ENCODE assay signal across 8 cellular contexts in the genomic region with DNA sequence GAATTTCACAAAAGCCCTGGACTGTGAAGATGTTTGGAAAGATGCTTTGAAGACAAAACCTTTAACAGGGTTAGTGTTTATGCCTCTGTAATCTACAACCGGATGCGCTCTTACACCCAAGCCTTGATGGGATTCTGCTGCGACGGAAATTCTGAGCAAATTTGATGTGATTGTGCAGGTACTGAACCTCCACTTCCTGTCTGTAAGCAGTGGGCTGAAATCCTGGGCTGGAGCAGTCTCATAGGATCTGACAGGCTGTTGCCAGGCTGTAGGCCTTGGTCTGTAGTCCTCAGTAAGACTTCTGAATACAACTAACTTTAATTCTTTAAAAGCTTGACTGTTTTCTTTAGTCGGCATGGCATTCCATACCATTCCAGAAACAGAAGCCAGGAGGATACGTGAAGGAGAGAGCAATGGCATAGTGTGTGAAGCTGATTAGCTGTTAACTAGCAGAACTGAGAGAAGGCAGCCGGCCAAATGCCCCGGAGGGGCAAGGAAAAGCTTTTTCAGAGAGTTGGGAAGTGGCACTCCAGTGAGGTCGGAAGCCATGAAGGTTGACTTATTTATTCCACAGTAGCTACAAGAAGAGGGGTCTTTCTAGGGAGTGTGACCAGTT.
DNase-seq lines count a peak whose midpoint lies in the region; ATAC-seq lines count a peak whose summit lies in the region.

No MANE protein-coding gene starts in this region.

- H3K4me3 Mint-ChIP-seq in activated CD4-positive, alpha-beta T cell treated with anti-CD3 and anti-CD28 coated beads, Interleukin-2, amount 10 ng/mL, durations not matched to agents 24 days and 14 days: peak overlapping the region; percentile 83
- H3K4me3 Mint-ChIP-seq in activated naive CD8-positive, alpha-beta T cell treated with anti-CD3 and anti-CD28 coated beads, Interleukin-2, amount 50 U/mL, for 24 hours: peak overlapping the region; percentile 69
- peak overlapping the region; percentile 8 to 91 (median 79) for H3K4me3 Mint-ChIP-seq in naive thymus-derived CD8-positive, alpha-beta T cell
- peak overlapping the region; percentile 80 to 83 for H3K4me3 Mint-ChIP-seq in stimulated activated naive CD8-positive, alpha-beta T cell treated with anti-CD3 and anti-CD28 coated beads, Interleukin-15, amount 100 ng/mL, for 72 hours

- peak overlapping the region; percentile 99 for H3K27ac Mint-ChIP-seq in activated CD4-positive, alpha-beta T cell treated with anti-CD3 and anti-CD28 coated beads, Interleukin-2, amount 10 ng/mL, durations not matched to agents 24 days and 14 days
- peak overlapping the region; percentile 99 for H3K27ac Mint-ChIP-seq in activated naive CD8-positive, alpha-beta T cell treated with anti-CD3 and anti-CD28 coated beads, Interleukin-2, amount 50 U/mL, for 24 hours
- H3K27ac Mint-ChIP-seq in naive thymus-derived CD8-positive, alpha-beta T cell: peak overlapping the region; percentile 95 to 100 (median 98)
- peak overlapping the region; percentile 99 for H3K27ac Mint-ChIP-seq in stimulated activated naive CD8-positive, alpha-beta T cell treated with anti-CD3 and anti-CD28 coated beads, Interleukin-15, amount 100 ng/mL, for 72 hours

- H3K27me3 Mint-ChIP-seq in activated CD4-positive, alpha-beta T cell treated with anti-CD3 and anti-CD28 coated beads, Interleukin-2, amount 10 ng/mL, durations not matched to agents 24 days and 14 days: no peaks in the 10 kb centered on the region
- no peaks in the 10 kb centered on the region for H3K27me3 Mint-ChIP-seq in activated naive CD8-positive, alpha-beta T cell treated with anti-CD3 and anti-CD28 coated beads, Interleukin-2, amount 50 U/mL, for 24 hours
- H3K27me3 Mint-ChIP-seq in naive thymus-derived CD8-positive, alpha-beta T cell: no peaks in the 10 kb centered on the region
- H3K27me3 Mint-ChIP-seq in stimulated activated naive CD8-positive, alpha-beta T cell treated with anti-CD3 and anti-CD28 coated beads, Interleukin-15, amount 100 ng/mL, for 72 hours: no peaks in the 10 kb centered on the region

- peaks cover 65% of the 10 kb centered on the region for H3K4me1 Mint-ChIP-seq in activated CD4-positive, alpha-beta T cell treated with anti-CD3 and anti-CD28 coated beads, Interleukin-2, amount 10 ng/mL, durations not matched to agents 24 days and 14 days
- H3K4me1 Mint-ChIP-seq in activated naive CD8-positive, alpha-beta T cell treated with anti-CD3 and anti-CD28 coated beads, Interleukin-2, amount 50 U/mL, for 24 hours: peaks cover 72% of the 10 kb centered on the region
- peaks cover 49 to 75% (median 72%) of the 10 kb centered on the region in 4 donors for H3K4me1 Mint-ChIP-seq in naive thymus-derived CD8-positive, alpha-beta T cell
- peaks cover 84% of the 10 kb centered on the region for H3K4me1 Mint-ChIP-seq in stimulated activated naive CD8-positive, alpha-beta T cell treated with anti-CD3 and anti-CD28 coated beads, Interleukin-15, amount 100 ng/mL, for 72 hours

- peaks cover 16% of the 10 kb centered on the region for H3K36me3 Mint-ChIP-seq in activated CD4-positive, alpha-beta T cell treated with anti-CD3 and anti-CD28 coated beads, Interleukin-2, amount 10 ng/mL, durations not matched to agents 24 days and 14 days (ENCODE audit: low read depth)
- H3K36me3 Mint-ChIP-seq in activated naive CD8-positive, alpha-beta T cell treated with anti-CD3 and anti-CD28 coated beads, Interleukin-2, amount 50 U/mL, for 24 hours (ENCODE audit: low read depth): peaks cover 19% of the 10 kb centered on the region
- peaks cover 0 to 1% (median 0%) of the 10 kb centered on the region in 3 donors for H3K36me3 Mint-ChIP-seq in naive thymus-derived CD8-positive, alpha-beta T cell

- POLR2A ChIA-PET in naive thymus-derived CD8-positive, alpha-beta T cell (lab: Charles Lee): interaction anchor here (1.0 to 3.1 kb wide), 6 partner anchors 10 to 299 kb away, joined by 3 to 25 read pairs (median 8); no protein-coding TSS in a partner anchor

- ATAC-seq in activated naive CD8-positive, alpha-beta T cell treated with anti-CD3 and anti-CD28 coated beads, Interleukin-2, amount 50 U/mL, for 24 hours: peak; percentile 41
- peak; percentile 74 to 82 for ATAC-seq in naive thymus-derived CD8-positive, alpha-beta T cell
- peak; percentile 57 for ATAC-seq in stimulated activated naive CD8-positive, alpha-beta T cell treated with anti-CD3 and anti-CD28 coated beads, Interleukin-15, amount 100 ng/mL, for 72 hours
- ATAC-seq in HG02759 (IDR thresholded peaks at IDR 0.05; ENCODE audit: unreplicated experiment): no peak
- no peak for ATAC-seq in HG03280 (IDR thresholded peaks at IDR 0.05; ENCODE audit: unreplicated experiment)

- H3K9me3 Mint-ChIP-seq in activated CD4-positive, alpha-beta T cell treated with anti-CD3 and anti-CD28 coated beads, Interleukin-2, amount 10 ng/mL, durations not matched to agents 24 days and 14 days: peaks cover 12% of the 10 kb centered on the region
- H3K9me3 Mint-ChIP-seq in activated naive CD8-positive, alpha-beta T cell treated with anti-CD3 and anti-CD28 coated beads, Interleukin-2, amount 50 U/mL, for 24 hours: peaks cover 6% of the 10 kb centered on the region
- H3K9me3 Mint-ChIP-seq in naive thymus-derived CD8-positive, alpha-beta T cell: peaks cover 0 to 11% (median 0%) of the 10 kb centered on the region in 9 donors
- peaks cover 4 to 19% of the 10 kb centered on the region in 2 donors for H3K9me3 Mint-ChIP-seq in stimulated activated naive CD8-positive, alpha-beta T cell treated with anti-CD3 and anti-CD28 coated beads, Interleukin-15, amount 100 ng/mL, for 72 hours

- DNase-seq in activated CD4-positive, alpha-beta T cell treated with anti-CD3 and anti-CD28 coated beads, Interleukin-2, amount 10 ng/mL, durations not matched to agents 24 days and 14 days: peak; percentile 88
- DNase-seq in activated naive CD8-positive, alpha-beta T cell treated with anti-CD3 and anti-CD28 coated beads, Interleukin-2, amount 50 U/mL, for 24 hours: peak; percentile 57
- peak; percentile 15 to 82 (median 52) for DNase-seq in naive thymus-derived CD8-positive, alpha-beta T cell
- peak; percentile 51 to 77 for DNase-seq in stimulated activated naive CD8-positive, alpha-beta T cell treated with anti-CD3 and anti-CD28 coated beads, Interleukin-15, amount 100 ng/mL, for 72 hours
- DNase-seq in NCI-H2196 (lab: John Stamatoyannopoulos, UW; ENCODE audit: unreplicated experiment) (no peak), NCI-H1105 (lab: John Stamatoyannopoulos, UW) (no peak)

- intact Hi-C loops in activated CD4-positive, alpha-beta T cell treated with anti-CD3 and anti-CD28 coated beads, Interleukin-2, amount 10 ng/mL, durations not matched to agents 24 days and 14 days (cut with micrococcal nuclease): loop anchor here (1.0 to 10.0 kb wide), 7 partner anchors 43 to 522 kb away; partner anchors contain the start of gene NEDD9

Comparison
In these comparisons a context has a peak if more than half of its experiments do, and no peak if none do; other contexts are left out.
1. DNase-seq: peak in activated CD4-positive, alpha-beta T cell treated with anti-CD3 and anti-CD28 coated beads, Interleukin-2, amount 10 ng/mL, durations not matched to agents 24 days and 14 days (single experiment), activated naive CD8-positive, alpha-beta T cell treated with anti-CD3 and anti-CD28 coated beads, Interleukin-2, amount 50 U/mL, for 24 hours (single experiment), naive thymus-derived CD8-positive, alpha-beta T cell (10 of 10) and stimulated activated naive CD8-positive, alpha-beta T cell treated with anti-CD3 and anti-CD28 coated beads, Interleukin-15, amount 100 ng/mL, for 72 hours (2 of 2); none in NCI-H2196 (single experiment) and NCI-H1105 (single experiment).
2. ATAC-seq: peak in activated naive CD8-positive, alpha-beta T cell treated with anti-CD3 and anti-CD28 coated beads, Interleukin-2, amount 50 U/mL, for 24 hours (single experiment), naive thymus-derived CD8-positive, alpha-beta T cell (2 of 2) and stimulated activated naive CD8-positive, alpha-beta T cell treated with anti-CD3 and anti-CD28 coated beads, Interleukin-15, amount 100 ng/mL, for 72 hours (single experiment); none in HG02759 (single experiment) and HG03280 (single experiment).
3. Peak in every context shown above with its lines, with median percentiles within 50 percentile points of each other: H3K27ac Mint-ChIP-seq and H3K4me3 Mint-ChIP-seq.